In the genomic region with DNA sequence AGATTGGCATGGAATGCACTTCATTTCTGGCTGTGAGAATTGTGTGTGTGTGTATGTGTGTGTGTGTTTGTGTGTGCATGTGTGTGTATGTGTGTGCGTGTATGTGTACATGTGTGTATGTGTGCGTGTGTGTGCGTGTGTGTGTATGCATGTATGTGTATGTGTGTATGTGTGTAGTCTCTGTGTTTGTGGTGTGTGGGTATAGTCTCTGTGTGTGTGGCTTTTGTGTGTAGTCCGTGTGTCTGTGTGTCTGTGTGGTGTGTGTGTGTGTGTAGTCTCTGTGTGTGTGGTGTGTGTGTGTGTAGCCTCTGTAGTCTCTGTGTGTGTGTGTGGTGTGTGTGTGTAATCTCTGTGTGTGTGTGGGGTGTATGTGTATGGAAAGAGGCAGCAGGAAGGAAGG, we compare ENCODE assay signal across 22 cellular contexts.
DNase-seq lines count a peak whose midpoint lies in the region; ATAC-seq, FAIRE-seq and TF ChIP-seq lines count a peak whose summit lies in the region.
"Had no signal": no experiment of that assay in that cellular context is flagged by ENCODE, and none has a peak within 500 bp of the region (broad histone marks: within the 10 kb centered on the region; RNA-seq: fewer than 3 reads in every experiment).

No MANE protein-coding gene starts in this region.

- peak overlapping the region; percentile 80 for H4K91ac ChIP-seq in neuronal stem cell (ENCODE audit: low read depth, low read length, poor library complexity)

- TF ChIP-seq POLR2A in HepG2 (IDR thresholded peaks at IDR 0.05; ENCODE audit: insufficient read depth in 1 of 2, low read depth in 2 of 2, low read length in 2 of 2): no peak
- no peak for TF ChIP-seq POLR2A in right lobe of liver (IDR thresholded peaks at IDR 0.05)

- TF ChIP-seq EP300 in HepG2 (IDR thresholded peaks at IDR 0.05; ENCODE audit: low read depth in 2 of 2, low read length in 2 of 2): no peak
- no peak for TF ChIP-seq EP300 in HepG2 (CRISPR knock-in tag; IDR thresholded peaks at IDR 0.05; ENCODE audit: borderline replicate concordance)

- no peak overlapping the region for H2BK5ac ChIP-seq in neuronal stem cell (ENCODE audit: low read length)

- H2BK120ac ChIP-seq in neuronal stem cell (ENCODE audit: low read depth, low read length): no peak overlapping the region

- no peak for FAIRE-seq in HepG2 (lab: Jason Lieb, UNC)
- peak; percentile 96 for FAIRE-seq in bronchial epithelial cell (lab: Jason Lieb, UNC)
- FAIRE-seq: A204.1, G401.6, GM12892, H54 had no signal

- no peak overlapping the region for H2BK15ac ChIP-seq in neuronal stem cell (ENCODE audit: low read length)

- H3K9me3 Mint-ChIP-seq in progenitor cell of endocrine pancreas (ENCODE audit: low read depth): peaks cover 3% of the 10 kb centered on the region

- H3K4me3 Mint-ChIP-seq in progenitor cell of endocrine pancreas (ENCODE audit: low read depth): no peak overlapping the region
- H3K4me3 Mint-ChIP-seq: B cell; CD8-positive, alpha-beta T cell; GM23338 had no signal

- H3K27me3 Mint-ChIP-seq in progenitor cell of endocrine pancreas: no peaks in the 10 kb centered on the region
- H3K27me3 Mint-ChIP-seq: B cell; CD4-positive, CD25-positive, alpha-beta regulatory T cell had no signal

- no peak overlapping the region for H2BK12ac ChIP-seq in neuronal stem cell (ENCODE audit: low read length)

- no peaks in the 10 kb centered on the region for H3K27me3 ChIP-seq in HepG2 (ENCODE audit: control insufficient read depth in 1 of 2, insufficient read depth in 2 of 2, low read length in 2 of 2)
- no peaks in the 10 kb centered on the region for H3K27me3 ChIP-seq in right lobe of liver
- no peaks in the 10 kb centered on the region for H3K27me3 ChIP-seq in bronchial epithelial cell (ENCODE audit: control insufficient read depth, insufficient read depth, low read length)
- peaks cover 0 to 2% (median 0%) of the 10 kb centered on the region in 3 experiments for H3K27me3 ChIP-seq in neuronal stem cell (ENCODE audit: control insufficient read depth in 3 of 3, insufficient read depth in 3 of 3, low read depth in 1 of 3, low read length in 3 of 3)
- H3K27me3 ChIP-seq: BLaER1 had no signal

- 7% methylated on average over 4 of the region's 4 CpGs for WGBS in HepG2 (ENCODE audit: low lambda C conversion rate)
- 52% methylated on average over 4 of the region's 4 CpGs for WGBS in right lobe of liver (ENCODE audit: insufficient coverage, low coverage, low lambda C conversion rate, missing lambda C conversion rate)
- WGBS in neuronal stem cell (ENCODE audit: extremely low coverage in 2 of 2, insufficient read length in 2 of 2, insufficient replicate concordance in 1 of 2), 2 donors: no CpG with 5 or more reads among the region's 4 CpGs

- H3K9ac ChIP-seq in HepG2 (ENCODE audit: insufficient read depth, low read depth, low read length) (no peak overlapping the region), neuronal stem cell (ENCODE audit: low read depth, low read length, poor library complexity) (peak overlapping the region; percentile 32)
- H3K9ac ChIP-seq: BLaER1 had no signal

- no TSS peak for BruUV-seq in HepG2 (replicated peaks; lab: Mats Ljungman, UMichigan)

- H3K4me3 ChIP-seq in HepG2 (replicated peaks in 1 of 3; ENCODE audit: insufficient read depth in 1 of 3, low read depth in 2 of 3, low read length in 3 of 3) (no peak overlapping the region), right lobe of liver (no peak overlapping the region), bronchial epithelial cell (ENCODE audit: low read depth, low read length) (no peak overlapping the region), neuronal stem cell (ENCODE audit: low read length in 2 of 2) (peak overlapping the region in 1 of 2 donors; percentile 22)
- H3K4me3 ChIP-seq: BLaER1, GM23338 had no signal

- H3K36me3 Mint-ChIP-seq in progenitor cell of endocrine pancreas (ENCODE audit: insufficient read depth): no peaks in the 10 kb centered on the region
- H3K36me3 Mint-ChIP-seq: CD4-positive, CD25-positive, alpha-beta regulatory T cell; CD8-positive, alpha-beta T cell had no signal

- no peaks in the 10 kb centered on the region for H3K36me3 ChIP-seq in HepG2 (replicated peaks in 1 of 2; ENCODE audit: control insufficient read depth in 1 of 2, insufficient read depth in 2 of 2, low read length in 2 of 2)
- no peaks in the 10 kb centered on the region for H3K36me3 ChIP-seq in right lobe of liver
- H3K36me3 ChIP-seq in bronchial epithelial cell (ENCODE audit: control insufficient read depth, insufficient read depth, low read length): no peaks in the 10 kb centered on the region
- peaks cover 0 to 1% of the 10 kb centered on the region in 2 donors for H3K36me3 ChIP-seq in neuronal stem cell (replicated peaks in 1 of 2; ENCODE audit: control insufficient read depth in 2 of 2, insufficient read depth in 2 of 2, low read length in 2 of 2)
- H3K36me3 ChIP-seq: BLaER1 had no signal

- H3K27ac ChIP-seq in HepG2 (ENCODE audit: extremely low read length, insufficient read depth, low read length) (no peak overlapping the region), right lobe of liver (no peak overlapping the region), neuronal stem cell (replicated peaks; ENCODE audit: low read length) (no peak overlapping the region)
- H3K27ac ChIP-seq: 22Rv1, BLaER1 had no signal

- no peak overlapping the region for H4K8ac ChIP-seq in neuronal stem cell (ENCODE audit: low read depth, low read length)

- H3K4me2 ChIP-seq in HepG2 (ENCODE audit: low read depth, low read length) (no peak overlapping the region), neuronal stem cell (ENCODE audit: insufficient read depth, low read length, poor library complexity, severe bottlenecking) (no peak overlapping the region)
- H3K4me2 ChIP-seq: BLaER1, GM23338 had no signal

- no peaks in the 10 kb centered on the region for H3K79me2 ChIP-seq in HepG2 (ENCODE audit: insufficient read depth, low read length)

- H2AK5ac ChIP-seq in neuronal stem cell (ENCODE audit: low read depth, low read length): no peak overlapping the region

- no peaks in the 10 kb centered on the region for H3K4me1 Mint-ChIP-seq in progenitor cell of endocrine pancreas (ENCODE audit: low read depth)
- H3K4me1 Mint-ChIP-seq: B cell; CD4-positive, CD25-positive, alpha-beta regulatory T cell; GM23338 had no signal

- no peaks in the 10 kb centered on the region for H3K9me3 ChIP-seq in HepG2 (ENCODE audit: low read length)
- H3K9me3 ChIP-seq in right lobe of liver: no peaks in the 10 kb centered on the region
- H3K9me3 ChIP-seq in neuronal stem cell (replicated peaks in 1 of 2; ENCODE audit: control insufficient read depth in 2 of 2, insufficient read depth in 1 of 2, low read depth in 1 of 2, low read length in 2 of 2): no peaks in the 10 kb centered on the region
- H3K9me3 ChIP-seq: BLaER1, Caco-2 had no signal

- TF ChIP-seq RAD21 in HepG2 (CRISPR knock-in tag; IDR thresholded peaks at IDR 0.05): no peak

- TF ChIP-seq CTCF in HepG2 (CRISPR knock-in tag; IDR thresholded peaks at IDR 0.05): no peak
- no peak for TF ChIP-seq CTCF in right lobe of liver (IDR thresholded peaks at IDR 0.05)
- no peak for TF ChIP-seq CTCF in bronchial epithelial cell (IDR thresholded peaks at IDR 0.05; ENCODE audit: insufficient read depth, low read length, severe bottlenecking)
- TF ChIP-seq CTCF in progenitor cell of endocrine pancreas (IDR thresholded peaks at IDR 0.05; ENCODE audit: unreplicated experiment): no peak

- no peak overlapping the region for H3K18ac ChIP-seq in neuronal stem cell (ENCODE audit: low read length)

- no peaks in the 10 kb centered on the region for H3K4me1 ChIP-seq in HepG2 (ENCODE audit: insufficient read depth, low read length)
- no peaks in the 10 kb centered on the region for H3K4me1 ChIP-seq in right lobe of liver
- H3K4me1 ChIP-seq in neuronal stem cell (ENCODE audit: control insufficient read depth in 2 of 2, insufficient read depth in 1 of 2, low read depth in 1 of 2, low read length in 2 of 2): peaks cover 0 to 2% of the 10 kb centered on the region in 2 donors
- H3K4me1 ChIP-seq: BLaER1, Caco-2 had no signal

- DNase-seq in HepG2 (ENCODE audit: low spot score): no peak
- DNase-seq in right lobe of liver: no peak
- no peak for DNase-seq in bronchial epithelial cell (ENCODE audit: low read depth)
- no peak for DNase-seq in neuronal stem cell (ENCODE audit: low spot score)
- no peak for DNase-seq in progenitor cell of endocrine pancreas (ENCODE audit: low spot score, unreplicated experiment)
- no peak for DNase-seq in NCI-H2227 treated with DMSO at 0.1 percent for 48 hours (lab: John Stamatoyannopoulos, UW)
- DNase-seq: Caco-2; CD4-positive, CD25-positive, alpha-beta regulatory T cell; CD8-positive, alpha-beta T cell; DMS153; DND-41; HCEC 1CT had no signal

- in situ Hi-C loops in HepG2 (cut with HindIII; ENCODE audit: extremely low pct_ligation_motif_present, low pct_unique_long_range_greater_than_20kb): no loop called here

- POLR2A ChIA-PET in HepG2 (lab: Yijun Ruan, JAX): no interaction called here

- H3K4ac ChIP-seq in neuronal stem cell (ENCODE audit: low read length): no peak overlapping the region

- no peaks in the 10 kb centered on the region for H4K20me1 ChIP-seq in HepG2 (ENCODE audit: insufficient read depth, low read length)
- H4K20me1 ChIP-seq: BLaER1 had no signal

- no peaks in the 10 kb centered on the region for H3K79me1 ChIP-seq in neuronal stem cell (ENCODE audit: low read depth, low read length)

- ATAC-seq in HepG2 (no peak), right lobe of liver (no peak), GM21515 (IDR thresholded peaks at IDR 0.05; ENCODE audit: unreplicated experiment) (no peak), HG02759 (IDR thresholded peaks at IDR 0.05; ENCODE audit: unreplicated experiment) (no peak)
- ATAC-seq: CD8-positive, alpha-beta T cell; GM23338 had no signal

- no peak overlapping the region for H3K27ac Mint-ChIP-seq in progenitor cell of endocrine pancreas
- H3K27ac Mint-ChIP-seq: B cell; CD4-positive, CD25-positive, alpha-beta regulatory T cell; CD8-positive, alpha-beta T cell; GM23338 had no signal

- intact Hi-C loops in HepG2 (cut with micrococcal nuclease; ENCODE audit: unreplicated experiment) (no loop called here), right lobe of liver (cut with DNase I) (no loop called here)

- CTCF ChIA-PET in HepG2 (lab: Yijun Ruan, JAX; ENCODE audit: low intra/inter-chr PET ratio, low total read pairs): no interaction called here

- no peak overlapping the region for H3K14ac ChIP-seq in neuronal stem cell (ENCODE audit: low read length)

- H2AFZ ChIP-seq in HepG2 (ENCODE audit: low read length): no peak overlapping the region
- no peak overlapping the region for H2AFZ ChIP-seq in neuronal stem cell (ENCODE audit: low read length)
- H2AFZ ChIP-seq: GM23338 had no signal

- no peak overlapping the region for H3K23ac ChIP-seq in neuronal stem cell (ENCODE audit: low read depth, low read length, poor library complexity)

TF ChIP-seq in HepG2, 621 proteins besides CTCF, POLR2A, EP300 and RAD21 (continues in another document):
- TF ChIP-seq PHB2 (IDR thresholded peaks at IDR 0.05; ENCODE audit: partially characterized antibody): peak; percentile 79
- peak; percentile 62 for TF ChIP-seq ZNF282 (IDR thresholded peaks at IDR 0.05; ENCODE audit: partially characterized antibody)
